10 cellular contexts compared by ENCODE assay signal in genomic region chr2:11056614-11057013, GRCh38.
DNase-seq lines count a peak whose midpoint lies in the region; ATAC-seq and TF ChIP-seq lines count a peak whose summit lies in the region.
"Had no signal": no experiment of that assay in that cellular context is flagged by ENCODE, and none has a peak within 500 bp of the region (broad histone marks: within the 10 kb centered on the region; RNA-seq: fewer than 3 reads in every experiment).

No MANE protein-coding gene starts in this region.

- peak; percentile 88 for DNase-seq in H4 (ENCODE audit: low spot score)
- DNase-seq in NCI-H2107 treated with DMSO at 0.1 percent for 48 hours (lab: John Stamatoyannopoulos, UW; ENCODE audit: unreplicated experiment): peak; percentile 95
- peak; percentile 81 for DNase-seq in mammary epithelial cell
- peak; percentile 36 for DNase-seq in osteocyte (ENCODE audit: extremely low spot score, unreplicated experiment)
- DNase-seq in spleen: no peak
- DNase-seq in occipital lobe (lab: John Stamatoyannopoulos, UW): no peak
- DNase-seq: activated naive CD8-positive, alpha-beta T cell treated with anti-CD3 and anti-CD28 coated beads for 36 hours had no signal

- 0% methylated on average over 5 of the region's 6 CpGs for WGBS in mammary epithelial cell (ENCODE audit: low coverage, missing lambda C conversion rate)
- 63 to 86% (median 75%) methylated on average over 6 of the region's 6 CpGs for WGBS in spleen, 5 donors

- peaks cover 3% of the 10 kb centered on the region for H3K36me3 Mint-ChIP-seq in osteocyte (ENCODE audit: unreplicated experiment)
- H3K36me3 Mint-ChIP-seq: activated naive CD8-positive, alpha-beta T cell treated with anti-CD3 and anti-CD28 coated beads for 36 hours had no signal

- H3K27ac ChIP-seq in mammary epithelial cell (ENCODE audit: insufficient read depth, low read depth, low read length) (no peak overlapping the region), spleen (no peak overlapping the region)
- H3K27ac ChIP-seq: thoracic aorta, VCaP had no signal

- peaks cover 9% of the 10 kb centered on the region for H3K9me3 Mint-ChIP-seq in osteocyte (ENCODE audit: unreplicated experiment)

- TF ChIP-seq POLR2A in spleen (IDR thresholded peaks at IDR 0.05): no peak

- no TSS peak for BruUV-seq in mammary epithelial cell (replicated peaks; lab: Mats Ljungman, UMichigan)

- H4K20me1 ChIP-seq in mammary epithelial cell (ENCODE audit: insufficient read depth, low read length): no peaks in the 10 kb centered on the region

- H3K27me3 ChIP-seq in mammary epithelial cell (ENCODE audit: insufficient read depth, low read length): peaks cover 7% of the 10 kb centered on the region
- H3K27me3 ChIP-seq in spleen (replicated peaks in 1 of 7): peaks cover 0 to 9% (median 0%) of the 10 kb centered on the region in 7 donors

- H3K9me3 ChIP-seq in mammary epithelial cell (replicated peaks; ENCODE audit: insufficient read depth, low read length) (peaks cover 2% of the 10 kb centered on the region), spleen (peaks cover 9 to 26% (median 21%) of the 10 kb centered on the region in 8 donors)

- H3K4me1 ChIP-seq in mammary epithelial cell (ENCODE audit: insufficient read depth, low read length) (peaks cover 6% of the 10 kb centered on the region), spleen (no peaks in the 10 kb centered on the region)

- H3K36me3 ChIP-seq in mammary epithelial cell (ENCODE audit: insufficient read depth, low read length) (no peaks in the 10 kb centered on the region), spleen (no peaks in the 10 kb centered on the region)
- H3K36me3 ChIP-seq: thoracic aorta had no signal

- CTCF ChIA-PET in mammary epithelial cell (lab: Charles Lee; ENCODE audit: low non-redundant PET): interaction anchor here (0.6 kb wide), 1 partner anchor 318 kb away, joined by 4 read pairs; no protein-coding TSS in a partner anchor

- H3K4me3 ChIP-seq in mammary epithelial cell (replicated peaks in 1 of 3; ENCODE audit: insufficient read depth in 1 of 3, low read depth in 2 of 3, low read length in 3 of 3): no peak overlapping the region
- no peak overlapping the region for H3K4me3 ChIP-seq in spleen
- H3K4me3 ChIP-seq: thoracic aorta had no signal

- H3K4me3 Mint-ChIP-seq in osteocyte (ENCODE audit: unreplicated experiment): no peak overlapping the region
- H3K4me3 Mint-ChIP-seq: activated naive CD8-positive, alpha-beta T cell treated with anti-CD3 and anti-CD28 coated beads for 36 hours had no signal

- no peak overlapping the region for H3K4me2 ChIP-seq in mammary epithelial cell (ENCODE audit: insufficient read depth, low read depth, low read length)

- no peak overlapping the region for H2AFZ ChIP-seq in mammary epithelial cell (ENCODE audit: low read depth, low read length)

- H3K79me2 ChIP-seq in mammary epithelial cell (ENCODE audit: insufficient read depth, low read length): no peaks in the 10 kb centered on the region

- no peak for ATAC-seq in GM19035 (IDR thresholded peaks at IDR 0.05; ENCODE audit: unreplicated experiment)

- H3K27ac Mint-ChIP-seq in osteocyte (ENCODE audit: unreplicated experiment): no peak overlapping the region
- H3K27ac Mint-ChIP-seq: activated naive CD8-positive, alpha-beta T cell treated with anti-CD3 and anti-CD28 coated beads for 36 hours had no signal

- intact Hi-C loops in mammary epithelial cell (cut with micrococcal nuclease): no loop called here
- intact Hi-C loops in spleen (cut with DNase I; ENCODE audit: low total_unique reads): no loop called here

- in situ Hi-C loops in mammary epithelial cell (cut with MboI; ENCODE audit: low sequenced_read_pairs in 2 of 2): no loop called here

- H3K9ac ChIP-seq in mammary epithelial cell (ENCODE audit: insufficient read depth, low read length): no peak overlapping the region

- H3K4me1 Mint-ChIP-seq in osteocyte (ENCODE audit: unreplicated experiment): no peaks in the 10 kb centered on the region
- H3K4me1 Mint-ChIP-seq: activated naive CD8-positive, alpha-beta T cell treated with anti-CD3 and anti-CD28 coated beads for 36 hours had no signal

- TF ChIP-seq CTCF in mammary epithelial cell (conservative IDR thresholded peaks at IDR 0.05 in 1 of 2, IDR thresholded peaks at IDR 0.05 in 1 of 2; ENCODE audit: extremely low read depth in 1 of 2, insufficient read depth in 1 of 2, low read depth in 1 of 2, low read length in 2 of 2): no peak
- TF ChIP-seq CTCF in osteocyte (IDR thresholded peaks at IDR 0.05): no peak
- no peak for TF ChIP-seq CTCF in spleen (IDR thresholded peaks at IDR 0.05 in 8 of 11, conservative IDR thresholded peaks at IDR 0.05 in 3 of 11)

- dilution Hi-C loops in mammary epithelial cell (cut with HindIII; ENCODE audit: low sequenced_read_pairs): no loop called here

- H3K27me3 Mint-ChIP-seq in osteocyte (ENCODE audit: unreplicated experiment): peaks cover 45% of the 10 kb centered on the region

Comparison
In these comparisons a context has a peak if more than half of its experiments do, and no peak if none do; other contexts are left out.
1. DNase-seq: peak in H4 (single experiment), NCI-H2107 treated with DMSO at 0.1 percent for 48 hours (single experiment), mammary epithelial cell (single experiment) and osteocyte (single experiment); none in spleen (single experiment) and occipital lobe (single experiment).